ENCODE assay signal across 11 cellular contexts in the genomic region with DNA sequence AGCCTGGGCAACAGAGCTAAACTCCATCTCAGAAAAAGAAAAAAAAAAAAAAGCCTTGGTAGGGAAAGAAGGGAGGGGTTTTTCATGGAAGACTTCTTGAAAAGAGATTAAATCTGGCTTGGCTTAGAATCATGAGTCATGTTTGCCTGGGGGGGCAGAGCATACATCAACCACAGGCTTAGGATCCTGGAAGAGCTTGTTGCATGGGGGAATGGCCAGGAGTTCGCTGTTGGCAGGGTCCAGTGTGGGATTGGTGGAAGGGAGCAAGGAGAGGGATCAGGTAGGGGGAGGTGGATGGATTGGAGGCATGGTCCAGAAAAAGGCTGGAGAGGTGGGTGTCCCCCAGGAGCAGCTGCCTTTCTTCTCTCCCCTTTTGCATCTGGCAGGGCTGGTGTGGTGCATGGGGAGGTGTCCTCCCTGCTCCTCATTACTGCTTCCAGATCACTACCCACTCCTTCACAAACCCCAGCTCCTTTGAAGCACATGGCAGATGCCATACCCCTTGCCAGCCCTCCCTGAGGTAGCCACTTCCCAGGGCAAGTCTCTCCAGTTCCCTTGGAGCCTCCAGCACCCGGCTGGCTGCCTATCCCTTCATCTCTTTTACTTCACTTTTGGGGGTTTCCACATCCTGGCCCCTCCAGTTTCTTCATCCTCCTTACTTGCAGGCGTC. TPM values are rescaled to one million over a fixed set of nuclear protein-coding genes. Genes with fewer than 3 reads are reported as not detected.
DNase-seq lines count a peak whose midpoint lies in the region; ATAC-seq, FAIRE-seq and TF ChIP-seq lines count a peak whose summit lies in the region.
"Had no signal": no experiment of that assay in that cellular context is flagged by ENCODE, and none has a peak within 500 bp of the region (broad histone marks: within the 10 kb centered on the region; RNA-seq: fewer than 3 reads in every experiment).

No MANE protein-coding gene starts in this region.

- DNase-seq in AG04450 (ENCODE audit: low read depth, low spot score) (no peak), IMR-90 (peak; percentile 63), astrocyte (ENCODE audit: low read depth) (peak; percentile 81), iris pigment epithelial cell (ENCODE audit: low read depth) (peak; percentile 74), superior temporal gyrus (ENCODE audit: extremely low spot score) (no peak), DMS53 (lab: John Stamatoyannopoulos, UW) (no peak), NCI-H1092 treated with DMSO at 0.1 percent for 48 hours (lab: John Stamatoyannopoulos, UW) (no peak)
- no peak for DNase-seq in activated CD8-positive, alpha-beta memory T cell treated with anti-CD3 and anti-CD28 coated beads for 24 hours
- DNase-seq: activated CD4-positive, alpha-beta T cell treated with anti-CD3 and anti-CD28 coated beads for 4 hours; activated naive CD4-positive, alpha-beta T cell treated with Interleukin-2 at 50 U/mL for 16 hours; spleen had no signal

- H3K56ac ChIP-seq in IMR-90 (ENCODE audit: extremely low read depth, insufficient read depth, low read length) = no peak overlapping the region

- H3K27ac Mint-ChIP-seq in astrocyte (ENCODE audit: unreplicated experiment) = peak overlapping the region; percentile 1

- H3K4me1 Mint-ChIP-seq in astrocyte (ENCODE audit: low read depth, unreplicated experiment) = peaks cover 18% of the 10 kb centered on the region

- intact Hi-C loops in IMR-90 (cut with micrococcal nuclease) = no loop called here

- CTCF ChIA-PET in AG04450 (lab: Charles Lee) (interaction anchor here (0.6 to 1.0 kb wide), 4 partner anchors 27 to 131 kb away, joined by 3 to 4 read pairs (median 3); no protein-coding TSS in a partner anchor), IMR-90 (lab: Yijun Ruan, JAX) (interaction anchor here (1.4 kb wide), 1 partner anchor 97 kb away, joined by 5 read pairs; no protein-coding TSS in a partner anchor)

- peaks cover 7% of the 10 kb centered on the region for H3K9me3 Mint-ChIP-seq in astrocyte (ENCODE audit: unreplicated experiment)

- no peak overlapping the region for H2BK5ac ChIP-seq in IMR-90 (ENCODE audit: low read depth, low read length, poor library complexity, severe bottlenecking)

- 100% methylated on average over 1 of the region's 3 CpGs; no CpG with 5 or more reads in 1 of the 2 experiments for WGBS in IMR-90 (ENCODE audit: extremely low coverage in 2 of 2, insufficient read length in 1 of 2), 2 experiments

- H3K4me3 ChIP-seq in AG04450 (ENCODE audit: low read depth, low read length) = peak overlapping the region; percentile 17; the same call in 1 of the 2 replicates
- H3K4me3 ChIP-seq in IMR-90 (ENCODE audit: insufficient read depth, low read depth, low read length) = no peak overlapping the region
- H3K4me3 ChIP-seq in astrocyte (ENCODE audit: insufficient read depth, low read depth, low read length) = no peak overlapping the region
- H3K4me3 ChIP-seq: spleen had no signal

- POLR2A ChIA-PET in AG04450 (lab: Yijun Ruan, JAX) (interaction anchor here (0.6 to 0.9 kb wide), 4 partner anchors 10 to 521 kb away, joined by 3 to 8 read pairs (median 6); no protein-coding TSS in a partner anchor), IMR-90 (lab: Charles Lee; ENCODE audit: unreplicated experiment) (interaction anchor here (0.7 kb wide), 1 partner anchor 12 kb away, joined by 9 read pairs; no protein-coding TSS in a partner anchor)

- H4K5ac ChIP-seq in IMR-90 (ENCODE audit: low read depth, low read length) = no peak overlapping the region

- no peaks in the 10 kb centered on the region for H3K27me3 Mint-ChIP-seq in astrocyte (ENCODE audit: low read depth, unreplicated experiment)

- H3K79me2 ChIP-seq in astrocyte (ENCODE audit: insufficient read depth, low read length) = peaks cover 60% of the 10 kb centered on the region

- H3K4me2 ChIP-seq in IMR-90 (ENCODE audit: low read depth, low read length) (peak overlapping the region; percentile 30; the same call in 1 of the 2 replicates), astrocyte (ENCODE audit: low read length) (peak overlapping the region; percentile 97)

- H4K8ac ChIP-seq in IMR-90 (ENCODE audit: low read depth in 2 of 2, low read length in 2 of 2) = peak overlapping the region in 1 of 2 experiments; percentile 52; a peak in 1 of 4 replicates

- peak overlapping the region; percentile 27; the same call in 1 of the 2 replicates for H2AK5ac ChIP-seq in IMR-90 (ENCODE audit: low read depth, low read length)

- no peak overlapping the region for H3K18ac ChIP-seq in IMR-90 (ENCODE audit: low read depth, low read length)

- no peak for TF ChIP-seq RAD21 in IMR-90 (IDR thresholded peaks at IDR 0.05; ENCODE audit: low read length)

- no peak for FAIRE-seq in astrocyte (lab: Jason Lieb, UNC)

- no TSS peak for BruUV-seq in IMR-90 (replicated peaks; lab: Mats Ljungman, UMichigan)

- peaks cover 31% of the 10 kb centered on the region for H3K9me1 ChIP-seq in IMR-90 (ENCODE audit: insufficient read depth, low read length)

- H3K4me1 ChIP-seq in IMR-90 (ENCODE audit: control insufficient read depth, insufficient read depth, low read length) = peaks cover 9% of the 10 kb centered on the region; the same call in 1 of the 2 replicates
- peaks cover 26% of the 10 kb centered on the region for H3K4me1 ChIP-seq in astrocyte (ENCODE audit: insufficient read depth, low read length)

- peak overlapping the region; percentile 73 for H2AK9ac ChIP-seq in IMR-90 (replicated peaks; ENCODE audit: low read depth, low read length, poor library complexity)

- H2BK120ac ChIP-seq in IMR-90 (ENCODE audit: low read depth, low read length) = peak overlapping the region; percentile 63; the same call in 1 of the 2 replicates

- H2AFZ ChIP-seq in IMR-90 (replicated peaks; ENCODE audit: low read length, poor library complexity) (peak overlapping the region; percentile 48), astrocyte (ENCODE audit: low read depth, low read length) (no peak overlapping the region)

- H3K4me3 Mint-ChIP-seq in astrocyte (ENCODE audit: unreplicated experiment) = peak overlapping the region; percentile 51

- TF ChIP-seq CTCF in AG04450 (IDR thresholded peaks at IDR 0.05; ENCODE audit: low read depth, low read length) (no peak), IMR-90 (conservative IDR thresholded peaks at IDR 0.05; ENCODE audit: low read depth, low read length) (no peak), astrocyte (IDR thresholded peaks at IDR 0.05; ENCODE audit: insufficient read depth, low read depth, low read length) (no peak)

- in situ Hi-C loops in IMR-90 (cut with MboI; ENCODE audit: low sequenced_read_pairs) = no loop called here

- peak overlapping the region; percentile 79 for H3K4ac ChIP-seq in IMR-90 (ENCODE audit: low read depth, low read length)

- H3K9me3 ChIP-seq in AG04450 (ENCODE audit: control insufficient read depth, insufficient read depth, low read length) (peaks cover 6% of the 10 kb centered on the region), IMR-90 (ENCODE audit: control insufficient read depth, insufficient read depth, low read length) (no peaks in the 10 kb centered on the region), astrocyte (ENCODE audit: insufficient read depth, low read depth, low read length) (no peaks in the 10 kb centered on the region)
- H3K9me3 ChIP-seq: spleen had no signal

- H3K27ac ChIP-seq in AG04450 (ENCODE audit: low read depth, low read length) (peak overlapping the region; percentile 11), IMR-90 (ENCODE audit: insufficient read depth, low read length) (no peak overlapping the region), astrocyte (ENCODE audit: low read depth, low read length) (peak overlapping the region; percentile 23)
- H3K27ac ChIP-seq: spleen had no signal

- H3K79me1 ChIP-seq in IMR-90 (ENCODE audit: low read depth in 1 of 2, low read length in 2 of 2) = peaks cover 47 to 77% of the 10 kb centered on the region in 2 experiments

- peak overlapping the region; percentile 23; the same call in 1 of the 2 replicates for H4K91ac ChIP-seq in IMR-90 (ENCODE audit: insufficient read depth, low read depth, low read length)

- H3K36me3 ChIP-seq in IMR-90 (ENCODE audit: control insufficient read depth, insufficient read depth, low read length) (peaks cover 15% of the 10 kb centered on the region), astrocyte (ENCODE audit: insufficient read depth, low read length) (no peaks in the 10 kb centered on the region)
- H3K36me3 ChIP-seq: spleen had no signal

- peak overlapping the region; percentile 61 for H3K14ac ChIP-seq in IMR-90 (replicated peaks; ENCODE audit: low read depth, low read length)

- TF ChIP-seq POLR2A in IMR-90 (IDR thresholded peaks at IDR 0.05; ENCODE audit: low read depth, low read length) = no peak

- peaks cover 16% of the 10 kb centered on the region for H4K20me1 ChIP-seq in IMR-90 (ENCODE audit: insufficient read depth, low read length)
- peaks cover 45% of the 10 kb centered on the region for H4K20me1 ChIP-seq in astrocyte (ENCODE audit: insufficient read depth, low read length)

- H2BK15ac ChIP-seq in IMR-90 (ENCODE audit: low read depth, low read length) = peak overlapping the region; percentile 57; the same call in 1 of the 3 replicates

- H2BK20ac ChIP-seq in IMR-90 (ENCODE audit: low read depth, low read length) = peak overlapping the region; percentile 50; the same call in 1 of the 2 replicates

- H3K23ac ChIP-seq in IMR-90 (ENCODE audit: low read depth, low read length) = peak overlapping the region; percentile 82; the same call in 1 of the 2 replicates

- dilution Hi-C loops in IMR-90 (cut with HindIII; ENCODE audit: low sequenced_read_pairs, unreplicated experiment) = no loop called here

- no peak for ATAC-seq in IMR-90 (ENCODE audit: low read depth)

- H3K9ac ChIP-seq in IMR-90 (ENCODE audit: low read depth, low read length) (no peak overlapping the region), astrocyte (ENCODE audit: low read length) (no peak overlapping the region)

- no peaks in the 10 kb centered on the region for H3K27me3 ChIP-seq in AG04450 (ENCODE audit: control insufficient read depth, insufficient read depth, low read length)
- H3K27me3 ChIP-seq in IMR-90 (ENCODE audit: control insufficient read depth, insufficient read depth, low read length) = no peaks in the 10 kb centered on the region
- H3K27me3 ChIP-seq in astrocyte (ENCODE audit: insufficient read depth, low read length) = no peaks in the 10 kb centered on the region
- H3K27me3 ChIP-seq: spleen had no signal

- H3K36me3 Mint-ChIP-seq in astrocyte (ENCODE audit: low read depth, unreplicated experiment) = peaks cover 16% of the 10 kb centered on the region

TF ChIP-seq in IMR-90, 13 proteins besides CTCF, POLR2A, EP300 and RAD21 (continues in another document):
- TF ChIP-seq CHD1 (IDR thresholded peaks at IDR 0.05; ENCODE audit: low read depth, low read length) (no peak), RFX5 (IDR thresholded peaks at IDR 0.05; ENCODE audit: low read depth, low read length) (no peak)

RNA-seq across cellular contexts. Expression of gene ARMC9, which starts 2.5 kb away (rescaled TPM):
- polyA plus RNA-seq in AG04450 (2011; rRNA removed) (49.4 and 51.2 TPM in 2 replicates), IMR-90 (2012; rRNA removed) (33.6 and 36.0 TPM in 2 replicates)
- polyA minus RNA-seq in AG04450 (2011; rRNA and poly(A)+ RNA removed) = 74.6 and 110 TPM in 2 replicates
- total RNA-seq in IMR-90 (2012; rRNA removed) (39.4 and 46.6 TPM in 2 replicates), astrocyte (42.7 and 52.4 TPM in 2 replicates)
- 29.9 and 42.2 TPM in 2 replicates for polyA plus RNA-seq in IMR-90 (2012; cell fraction: cytosol; rRNA removed)
- polyA plus RNA-seq in IMR-90 (2012; cell fraction: nucleus; rRNA removed; ENCODE audit: low replicate concordance) = 46.6 and 56.9 TPM in 2 replicates

Comparison
In these comparisons a context has a peak if more than half of its experiments do, and no peak if none do; other contexts are left out.
1. DNase-seq: peak in IMR-90 (single experiment), astrocyte (single experiment) and iris pigment epithelial cell (single experiment); none in AG04450 (single experiment), superior temporal gyrus (single experiment), DMS53 (single experiment), activated CD8-positive, alpha-beta memory T cell treated with anti-CD3 and anti-CD28 coated beads for 24 hours (single experiment) and NCI-H1092 treated with DMSO at 0.1 percent for 48 hours (single experiment).